11 cellular contexts compared by ENCODE assay signal in genomic region chr14:64928239-64929002, GRCh38. TPM values are rescaled to one million over a fixed set of nuclear protein-coding genes. Genes with fewer than 3 reads are reported as not detected.
DNase-seq lines count a peak whose midpoint lies in the region; ATAC-seq and TF ChIP-seq lines count a peak whose summit lies in the region.
"Had no signal": no experiment of that assay in that cellular context is flagged by ENCODE, and none has a peak within 500 bp of the region (broad histone marks: within the 10 kb centered on the region; RNA-seq: fewer than 3 reads in every experiment).

No MANE protein-coding gene starts in this region.

- H3K36me3 Mint-ChIP-seq in activated CD4-positive, alpha-beta T cell treated with anti-CD3 and anti-CD28 coated beads for 36 hours (ENCODE audit: low read depth), result peaks cover 39% of the 10 kb centered on the region

- H3K4me1 Mint-ChIP-seq in activated CD4-positive, alpha-beta T cell treated with anti-CD3 and anti-CD28 coated beads for 36 hours, result peaks cover 31% of the 10 kb centered on the region
- peaks cover 20% of the 10 kb centered on the region for H3K4me1 Mint-ChIP-seq in stimulated activated naive CD8-positive, alpha-beta T cell treated with anti-CD3 and anti-CD28 coated beads, Interleukin-15, amount 100 ng/mL, for 72 hours

- POLR2A ChIA-PET in activated CD4-positive, alpha-beta T cell treated with anti-CD3 and anti-CD28 coated beads for 36 hours (lab: Charles Lee), result no interaction called here

- ATAC-seq in activated CD4-positive, alpha-beta T cell treated with anti-CD3 and anti-CD28 coated beads for 36 hours, result peak; percentile 81
- peak; percentile 60 for ATAC-seq in HG02571 (IDR thresholded peaks at IDR 0.05; ENCODE audit: unreplicated experiment)
- ATAC-seq in stimulated activated naive CD8-positive, alpha-beta T cell treated with anti-CD3 and anti-CD28 coated beads, Interleukin-15, amount 100 ng/mL, for 72 hours, result peak; percentile 89

- no peaks in the 10 kb centered on the region for H3K9me3 ChIP-seq in breast epithelium

- no peak overlapping the region for H3K4me3 Mint-ChIP-seq in activated CD4-positive, alpha-beta T cell treated with anti-CD3 and anti-CD28 coated beads for 36 hours
- no peak overlapping the region for H3K4me3 Mint-ChIP-seq in stimulated activated naive CD8-positive, alpha-beta T cell treated with anti-CD3 and anti-CD28 coated beads, Interleukin-15, amount 100 ng/mL, for 72 hours
- H3K4me3 Mint-ChIP-seq: activated naive CD4-positive, alpha-beta T cell treated with anti-CD3 and anti-CD28 coated beads for 36 hours had no signal

- TF ChIP-seq POLR2A in breast epithelium (IDR thresholded peaks at IDR 0.05), result no peak

- intact Hi-C loops in activated CD4-positive, alpha-beta T cell treated with anti-CD3 and anti-CD28 coated beads for 36 hours (cut with DNase I, micrococcal nuclease), result loop anchor here (1.0 to 5.0 kb wide), 3 partner anchors 14 to 169 kb away; partner anchors contain the start of gene CHURC1 (in 2 of the 2)
- intact Hi-C loops in breast epithelium (cut with DNase I; ENCODE audit: low total_unique reads), result no loop called here

- no peaks in the 10 kb centered on the region for H3K27me3 Mint-ChIP-seq in activated CD4-positive, alpha-beta T cell treated with anti-CD3 and anti-CD28 coated beads for 36 hours
- H3K27me3 Mint-ChIP-seq in stimulated activated naive CD8-positive, alpha-beta T cell treated with anti-CD3 and anti-CD28 coated beads, Interleukin-15, amount 100 ng/mL, for 72 hours, result no peaks in the 10 kb centered on the region

- DNase-seq in activated CD4-positive, alpha-beta T cell treated with anti-CD3 and anti-CD28 coated beads for 36 hours, result no peak
- no peak for DNase-seq in activated CD4-positive, alpha-beta T cell treated with anti-CD3 and anti-CD28 coated beads for 4 hours
- peak; percentile 20 for DNase-seq in KG1 (lab: John Stamatoyannopoulos, UW)
- no peak for DNase-seq in stimulated activated naive CD8-positive, alpha-beta T cell treated with anti-CD3 and anti-CD28 coated beads, Interleukin-15, amount 100 ng/mL, for 72 hours
- no peak for DNase-seq in DMS114 treated with DMSO at 0.1 percent for 48 hours (lab: John Stamatoyannopoulos, UW; ENCODE audit: unreplicated experiment)
- no peak for DNase-seq in putamen (ENCODE audit: low spot score)
- no peak for DNase-seq in breast epithelium (ENCODE audit: low spot score in 2 of 2)
- DNase-seq: activated naive CD4-positive, alpha-beta T cell treated with anti-CD3 and anti-CD28 coated beads for 36 hours; NCI-H226 had no signal

- H3K27ac Mint-ChIP-seq in activated CD4-positive, alpha-beta T cell treated with anti-CD3 and anti-CD28 coated beads for 36 hours, result no peak overlapping the region
- no peak overlapping the region for H3K27ac Mint-ChIP-seq in stimulated activated naive CD8-positive, alpha-beta T cell treated with anti-CD3 and anti-CD28 coated beads, Interleukin-15, amount 100 ng/mL, for 72 hours
- H3K27ac Mint-ChIP-seq: activated naive CD4-positive, alpha-beta T cell treated with anti-CD3 and anti-CD28 coated beads for 36 hours had no signal

- no peaks in the 10 kb centered on the region for H3K9me3 Mint-ChIP-seq in activated CD4-positive, alpha-beta T cell treated with anti-CD3 and anti-CD28 coated beads for 36 hours (ENCODE audit: low read depth)
- H3K9me3 Mint-ChIP-seq in stimulated activated naive CD8-positive, alpha-beta T cell treated with anti-CD3 and anti-CD28 coated beads, Interleukin-15, amount 100 ng/mL, for 72 hours, result no peaks in the 10 kb centered on the region
- H3K9me3 Mint-ChIP-seq: activated naive CD4-positive, alpha-beta T cell treated with anti-CD3 and anti-CD28 coated beads for 36 hours had no signal

- H3K4me3 ChIP-seq in breast epithelium, result no peak overlapping the region

- no peak for TF ChIP-seq CTCF in breast epithelium (IDR thresholded peaks at IDR 0.05)

- CTCF ChIA-PET in activated CD4-positive, alpha-beta T cell treated with anti-CD3 and anti-CD28 coated beads for 36 hours (lab: Charles Lee), result no interaction called here

- H3K36me3 ChIP-seq in breast epithelium, result no peaks in the 10 kb centered on the region

- H3K27me3 ChIP-seq in breast epithelium, result no peaks in the 10 kb centered on the region

- H3K4me1 ChIP-seq in breast epithelium, result no peaks in the 10 kb centered on the region
- H3K4me1 ChIP-seq: parathyroid adenoma had no signal

- H3K27ac ChIP-seq in breast epithelium, result no peak overlapping the region
- H3K27ac ChIP-seq: parathyroid adenoma had no signal

RNA-seq across cellular contexts. Expression of gene GPX2, which starts 14.1 kb away (rescaled TPM):
- total RNA-seq in activated CD4-positive, alpha-beta T cell treated with anti-CD3 and anti-CD28 coated beads for 36 hours, result not detected
- 1 to 10 TPM in 2 of 3 donors, not detected in 1; 4.4 to 7.5 TPM for total RNA-seq in breast epithelium
- total RNA-seq: activated naive CD4-positive, alpha-beta T cell treated with anti-CD3 and anti-CD28 coated beads for 36 hours had no signal

RNA-seq across cellular contexts. Expression of gene CHURC1, which starts 14.2 kb away (rescaled TPM):
- total RNA-seq in activated CD4-positive, alpha-beta T cell treated with anti-CD3 and anti-CD28 coated beads for 36 hours, result 10 to 100 TPM; 37.6 to 66.1 TPM
- total RNA-seq in breast epithelium, result 100 to 1,000 TPM in 2 of 3 donors, 10 to 100 TPM in 1; 85.6 to 122 (median 102) TPM

RNA-seq across cellular contexts. Expression of gene RAB15, which starts 43.7 kb away (rescaled TPM):
- 1 to 10 TPM; 3.7 to 5.3 TPM for total RNA-seq in activated CD4-positive, alpha-beta T cell treated with anti-CD3 and anti-CD28 coated beads for 36 hours
- total RNA-seq in breast epithelium, result 10 to 100 TPM in 2 of 3 donors, 1 to 10 TPM in 1; 1.3 to 24.0 (median 17.7) TPM

RNA-seq across cellular contexts. Expression of gene SPTB, which starts 48.7 kb away (rescaled TPM):
- under 1 TPM; 0.32 to 0.60 TPM for total RNA-seq in activated CD4-positive, alpha-beta T cell treated with anti-CD3 and anti-CD28 coated beads for 36 hours
- total RNA-seq in breast epithelium, result 1 to 10 TPM in 2 of 3 donors, under 1 TPM in 1; 0.88 to 2.6 (median 2.1) TPM

RNA-seq across cellular contexts. Expression of gene FNTB, which starts 58.3 kb away (rescaled TPM):
- total RNA-seq in activated CD4-positive, alpha-beta T cell treated with anti-CD3 and anti-CD28 coated beads for 36 hours, result 10 to 100 TPM; 18.2 to 24.9 TPM
- total RNA-seq in breast epithelium, result 10 to 100 TPM; 15.7 to 22.9 (median 18.9) TPM
